In genomic region chr17:71628306-71628705, GRCh38 we compare ENCODE assay signal across 2 cellular contexts.
TF ChIP-seq lines count a peak whose summit lies in the region.

No MANE protein-coding gene starts in this region.

TF ChIP-seq in SK-N-SH, 30 proteins besides CTCF, POLR2A, EP300 and RAD21 (continued from another document and continues in another):
- TF ChIP-seq CHD2 (IDR thresholded peaks at IDR 0.05; ENCODE audit: low read length, partially characterized antibody) (no peak), MEF2A (IDR thresholded peaks at IDR 0.05; ENCODE audit: borderline replicate concordance, low read depth) (peak; percentile 46; the same call in 1 of the 2 replicates), ZBTB33 (IDR thresholded peaks at IDR 0.05; ENCODE audit: borderline replicate concordance, low read depth) (no peak), JUND (IDR thresholded peaks at IDR 0.05) (peak; percentile 60), FOXM1 (IDR thresholded peaks at IDR 0.05; ENCODE audit: low read depth) (no peak), GABPA (IDR thresholded peaks at IDR 0.05; ENCODE audit: low read depth) (no peak), RFX5 (IDR thresholded peaks at IDR 0.05; ENCODE audit: low read length) (no peak), REST (IDR thresholded peaks at IDR 0.05; ENCODE audit: low read depth, low read length) (no peak), POLR2AphosphoS5 (IDR thresholded peaks at IDR 0.05; ENCODE audit: low read depth, low read length) (no peak), RCOR1 (IDR thresholded peaks at IDR 0.05; ENCODE audit: low read length) (no peak), MXI1 (IDR thresholded peaks at IDR 0.05; ENCODE audit: low read depth, low read length) (no peak), SIN3A (IDR thresholded peaks at IDR 0.05; ENCODE audit: borderline replicate concordance, low read depth, low read length) (no peak), RXRA (IDR thresholded peaks at IDR 0.05; ENCODE audit: borderline replicate concordance, low read depth) (no peak; the same call in 1 of the 2 replicates), FOXJ3 (CRISPR knock-in tag; IDR thresholded peaks at IDR 0.05) (no peak), PBX3 (IDR thresholded peaks at IDR 0.05) (peak; percentile 63), EZH2phosphoT487 (IDR thresholded peaks at IDR 0.05; ENCODE audit: borderline replicate concordance, low read depth) (no peak), SMC3 (IDR thresholded peaks at IDR 0.05; ENCODE audit: low read depth, low read length) (no peak), YY1 (IDR thresholded peaks at IDR 0.05; ENCODE audit: low read depth) (no peak), FOSL2 (IDR thresholded peaks at IDR 0.05; ENCODE audit: borderline replicate concordance, low read depth) (peak; percentile 45; the same call in 1 of the 2 replicates), TAF1 (IDR thresholded peaks at IDR 0.05; ENCODE audit: borderline replicate concordance, low read depth, low read length) (no peak), NFIC (IDR thresholded peaks at IDR 0.05; ENCODE audit: borderline replicate concordance) (peak; percentile 58; the same call in 1 of the 2 replicates), TCF12 (IDR thresholded peaks at IDR 0.05) (peak; percentile 80), IRF3 (IDR thresholded peaks at IDR 0.05; ENCODE audit: low read depth, low read length) (no peak), GATA2 (CRISPR knock-in tag; IDR thresholded peaks at IDR 0.05) (peak; percentile 25; the same call in 1 of the 2 replicates), TEAD4 (IDR thresholded peaks at IDR 0.05; ENCODE audit: borderline replicate concordance, insufficient read depth) (peak; percentile 28; the same call in 1 of the 2 replicates)

TF ChIP-seq in SK-N-SH treated with all-trans-retinoic acid at 6 μM for 48 hours, 23 proteins besides CTCF, POLR2A, EP300 and RAD21 (continued from another document):
- no peak for TF ChIP-seq POU6F1 (CRISPR knock-in tag; IDR thresholded peaks at IDR 0.05; ENCODE audit: borderline replicate concordance, low read depth)
- TF ChIP-seq ZNF8 (CRISPR knock-in tag; IDR thresholded peaks at IDR 0.05) = no peak
- TF ChIP-seq ZFP30 (CRISPR knock-in tag; IDR thresholded peaks at IDR 0.05) = no peak
- no peak for TF ChIP-seq BACH2 (CRISPR knock-in tag; IDR thresholded peaks at IDR 0.05; ENCODE audit: borderline replicate concordance)
- TF ChIP-seq ARNTL (CRISPR knock-in tag; IDR thresholded peaks at IDR 0.05; ENCODE audit: borderline replicate concordance, low read depth) = no peak
- TF ChIP-seq ISL1 (CRISPR knock-in tag; IDR thresholded peaks at IDR 0.05) = no peak
- no peak for TF ChIP-seq ZNF565 (CRISPR knock-in tag; conservative IDR thresholded peaks at IDR 0.05; ENCODE audit: low read depth)
- no peak for TF ChIP-seq TOX (CRISPR knock-in tag; IDR thresholded peaks at IDR 0.05; ENCODE audit: borderline replicate concordance)
- no peak for TF ChIP-seq CSDC2 (CRISPR knock-in tag; IDR thresholded peaks at IDR 0.05)
- TF ChIP-seq RARB (CRISPR knock-in tag; IDR thresholded peaks at IDR 0.05) = no peak
- no peak for TF ChIP-seq ZNF70 (CRISPR knock-in tag; IDR thresholded peaks at IDR 0.05)
- TF ChIP-seq CREB5 (CRISPR knock-in tag; IDR thresholded peaks at IDR 0.05; ENCODE audit: low read depth) = no peak
- no peak for TF ChIP-seq OSR1 (CRISPR knock-in tag; IDR thresholded peaks at IDR 0.05)
- TF ChIP-seq SNAI2 (CRISPR knock-in tag; IDR thresholded peaks at IDR 0.05) = no peak
- no peak for TF ChIP-seq TCF4 (CRISPR knock-in tag; IDR thresholded peaks at IDR 0.05; ENCODE audit: borderline replicate concordance)
